In genomic region chr9:130309689-130310455, GRCh38 we compare ENCODE assay signal across 15 cellular contexts. TPM values are rescaled to one million over a fixed set of nuclear protein-coding genes. Genes with fewer than 3 reads are reported as not detected.
DNase-seq lines count a peak whose midpoint lies in the region; ATAC-seq and TF ChIP-seq lines count a peak whose summit lies in the region.
"Had no signal": no experiment of that assay in that cellular context is flagged by ENCODE, and none has a peak within 500 bp of the region (broad histone marks: within the 10 kb centered on the region; RNA-seq: fewer than 3 reads in every experiment).

No MANE protein-coding gene starts in this region.

- no peak overlapping the region for H3K18ac ChIP-seq in neuronal stem cell (ENCODE audit: low read length)

- H2AFZ ChIP-seq in neuronal stem cell (ENCODE audit: low read length) (no peak overlapping the region), GM23248 (no peak overlapping the region)

- H3K79me2 ChIP-seq in GM23248 (ENCODE audit: insufficient read depth), result no peaks in the 10 kb centered on the region

- H3K27me3 ChIP-seq in heart left ventricle, result no peaks in the 10 kb centered on the region
- H3K27me3 ChIP-seq in neuronal stem cell (ENCODE audit: control insufficient read depth in 3 of 3, insufficient read depth in 3 of 3, low read depth in 1 of 3, low read length in 3 of 3), result peaks cover 0 to 3% (median 0%) of the 10 kb centered on the region in 3 experiments
- peaks cover 4% of the 10 kb centered on the region; the same call in 1 of the 2 replicates for H3K27me3 ChIP-seq in GM23248 (replicated peaks; ENCODE audit: insufficient read depth)
- H3K27me3 ChIP-seq: BLaER1 had no signal

- in situ Hi-C loops in GM23248 (cut with MboI), result no loop called here

- WGBS in heart left ventricle, 4 donors, result 94 to 97% (median 95%) methylated on average over 11 to 13 of the region's 13 CpGs
- no CpG with 5 or more reads among the region's 13 CpGs for WGBS in neuronal stem cell (ENCODE audit: extremely low coverage in 2 of 2, insufficient read length in 2 of 2, insufficient replicate concordance in 1 of 2), 2 donors
- 73 to 88% methylated on average over 13 of the region's 13 CpGs for WGBS in GM23248 (ENCODE audit: low coverage in 1 of 2, low lambda C conversion rate in 2 of 2, missing lambda C conversion rate in 2 of 2), 2 experiments

- no peak for TF ChIP-seq POLR2A in heart left ventricle (IDR thresholded peaks at IDR 0.05)

- H3K4me3 Mint-ChIP-seq in stimulated activated naive CD8-positive, alpha-beta T cell treated with anti-CD3 and anti-CD28 coated beads, Interleukin-15, amount 100 ng/mL, for 72 hours, result no peak overlapping the region
- H3K4me3 Mint-ChIP-seq: CD14-positive monocyte; CD8-positive, alpha-beta T cell; H9 had no signal

- H3K4me3 ChIP-seq in heart left ventricle, result no peak overlapping the region
- no peak overlapping the region for H3K4me3 ChIP-seq in neuronal stem cell (ENCODE audit: low read length in 2 of 2)
- H3K4me3 ChIP-seq in GM23248, result no peak overlapping the region
- H3K4me3 ChIP-seq: BLaER1 had no signal

- H3K9me3 Mint-ChIP-seq in stimulated activated naive CD8-positive, alpha-beta T cell treated with anti-CD3 and anti-CD28 coated beads, Interleukin-15, amount 100 ng/mL, for 72 hours, result no peaks in the 10 kb centered on the region
- H3K9me3 Mint-ChIP-seq: CD8-positive, alpha-beta T cell; H9 had no signal

- no peaks in the 10 kb centered on the region for H3K9me2 ChIP-seq in GM23248 (ENCODE audit: insufficient read depth)

- H3K9me3 ChIP-seq in heart left ventricle (no peaks in the 10 kb centered on the region), neuronal stem cell (replicated peaks in 1 of 2; ENCODE audit: control insufficient read depth in 2 of 2, insufficient read depth in 1 of 2, low read depth in 1 of 2, low read length in 2 of 2) (no peaks in the 10 kb centered on the region), GM23248 (ENCODE audit: low read depth) (no peaks in the 10 kb centered on the region)
- H3K9me3 ChIP-seq: BLaER1 had no signal

- ATAC-seq in heart left ventricle (no peak), Right ventricle myocardium superior (ENCODE audit: poor library complexity) (no peak)
- no peak for ATAC-seq in stimulated activated naive CD8-positive, alpha-beta T cell treated with anti-CD3 and anti-CD28 coated beads, Interleukin-15, amount 100 ng/mL, for 72 hours
- ATAC-seq in stimulated activated naive CD8-positive, alpha-beta T cell treated with anti-CD3 and anti-CD28 coated beads, Interleukin-15, Interleukin-2, amounts not matched to agents 100 U/mL and 50 U/mL, for 24 hours, result no peak
- ATAC-seq: CD8-positive, alpha-beta T cell had no signal

- no peaks in the 10 kb centered on the region for H3F3A ChIP-seq in GM23248 (ENCODE audit: insufficient read depth)

- no peak overlapping the region for H2BK120ac ChIP-seq in neuronal stem cell (ENCODE audit: low read depth, low read length)

- no peaks in the 10 kb centered on the region for H3K27me3 Mint-ChIP-seq in stimulated activated naive CD8-positive, alpha-beta T cell treated with anti-CD3 and anti-CD28 coated beads, Interleukin-15, amount 100 ng/mL, for 72 hours

- no peak overlapping the region for H3K9ac ChIP-seq in neuronal stem cell (ENCODE audit: low read depth, low read length, poor library complexity)
- no peak overlapping the region for H3K9ac ChIP-seq in GM23248
- H3K9ac ChIP-seq: BLaER1 had no signal

- no peak overlapping the region for H3K14ac ChIP-seq in neuronal stem cell (ENCODE audit: low read length)

- peaks cover 0 to 19% (median 0%) of the 10 kb centered on the region in 12 donors for H3K4me1 ChIP-seq in heart left ventricle
- H3K4me1 ChIP-seq in neuronal stem cell (ENCODE audit: control insufficient read depth in 2 of 2, insufficient read depth in 1 of 2, low read depth in 1 of 2, low read length in 2 of 2), result no peaks in the 10 kb centered on the region
- no peaks in the 10 kb centered on the region for H3K4me1 ChIP-seq in GM23248 (ENCODE audit: insufficient read depth)

- H3K36me3 ChIP-seq in heart left ventricle, result peaks cover 0 to 13% (median 0%) of the 10 kb centered on the region in 9 donors
- no peaks in the 10 kb centered on the region for H3K36me3 ChIP-seq in neuronal stem cell (replicated peaks in 1 of 2; ENCODE audit: control insufficient read depth in 2 of 2, insufficient read depth in 2 of 2, low read length in 2 of 2)
- no peaks in the 10 kb centered on the region for H3K36me3 ChIP-seq in GM23248 (ENCODE audit: low read depth)
- H3K36me3 ChIP-seq: BLaER1 had no signal

- no peaks in the 10 kb centered on the region for H3K4me1 Mint-ChIP-seq in stimulated activated naive CD8-positive, alpha-beta T cell treated with anti-CD3 and anti-CD28 coated beads, Interleukin-15, amount 100 ng/mL, for 72 hours
- H3K4me1 Mint-ChIP-seq: CD14-positive monocyte had no signal

- no peak overlapping the region for H2BK12ac ChIP-seq in neuronal stem cell (ENCODE audit: low read length)

- H3K4ac ChIP-seq in neuronal stem cell (ENCODE audit: low read length), result no peak overlapping the region

- H4K8ac ChIP-seq in neuronal stem cell (ENCODE audit: low read depth, low read length), result no peak overlapping the region

- H3K23ac ChIP-seq in neuronal stem cell (ENCODE audit: low read depth, low read length, poor library complexity), result no peak overlapping the region

- no peaks in the 10 kb centered on the region for H3K79me1 ChIP-seq in neuronal stem cell (ENCODE audit: low read depth, low read length)

- H3K4me2 ChIP-seq in neuronal stem cell (ENCODE audit: insufficient read depth, low read length, poor library complexity, severe bottlenecking) (no peak overlapping the region), GM23248 (ENCODE audit: unreplicated experiment) (no peak overlapping the region)
- H3K4me2 ChIP-seq: BLaER1 had no signal

- H4K20me1 ChIP-seq in GM23248 (ENCODE audit: insufficient read depth), result no peaks in the 10 kb centered on the region
- H4K20me1 ChIP-seq: BLaER1 had no signal

- DNase-seq in heart left ventricle (peak in 3 of 5 donors; percentile 21 to 36 (median 25)), Right ventricle myocardium superior (no peak), neuronal stem cell (ENCODE audit: low spot score) (no peak), GM23248 (no peak), RKO (ENCODE audit: low spot score) (no peak)
- no peak for DNase-seq in stimulated activated naive CD8-positive, alpha-beta T cell treated with anti-CD3 and anti-CD28 coated beads, Interleukin-15, amount 100 ng/mL, for 72 hours
- no peak for DNase-seq in stimulated activated naive CD8-positive, alpha-beta T cell treated with anti-CD3 and anti-CD28 coated beads, Interleukin-15, Interleukin-2, amounts not matched to agents 100 U/mL and 50 U/mL, for 24 hours
- DNase-seq: 8988T; Calu3; CD8-positive, alpha-beta T cell; DMS79 treated with DMSO at 0.1 percent for 48 hours; GF-D8; H9 had no signal

- TF ChIP-seq CTCF in heart left ventricle (IDR thresholded peaks at IDR 0.05), result no peak

- H2AK5ac ChIP-seq in neuronal stem cell (ENCODE audit: low read depth, low read length), result peak overlapping the region; percentile 25

- H3K27ac ChIP-seq in heart left ventricle (no peak overlapping the region), neuronal stem cell (replicated peaks; ENCODE audit: low read length) (no peak overlapping the region), GM23248 (no peak overlapping the region)
- H3K27ac ChIP-seq: BLaER1 had no signal

- intact Hi-C loops in heart left ventricle (cut with DNase I), result no loop called here
- intact Hi-C loops in Right ventricle myocardium superior (cut with DNase I), result no loop called here

- peak overlapping the region; percentile 67 to 69 for H3K27ac Mint-ChIP-seq in stimulated activated naive CD8-positive, alpha-beta T cell treated with anti-CD3 and anti-CD28 coated beads, Interleukin-15, amount 100 ng/mL, for 72 hours
- H3K27ac Mint-ChIP-seq: CD8-positive, alpha-beta T cell had no signal

- H2BK15ac ChIP-seq in neuronal stem cell (ENCODE audit: low read length), result no peak overlapping the region

- no peak overlapping the region for H2BK5ac ChIP-seq in neuronal stem cell (ENCODE audit: low read length)

- H4K91ac ChIP-seq in neuronal stem cell (ENCODE audit: low read depth, low read length, poor library complexity), result no peak overlapping the region

RNA-seq across cellular contexts. Expression of gene HMCN2, which starts 44.3 kb away (rescaled TPM):
- total RNA-seq in heart left ventricle, result 10 to 100 TPM in 1 of 9 donors, 1 to 10 TPM in 8; 2.3 to 10.4 (median 3.8) TPM
- 1 to 10 TPM; 4.3 to 4.4 TPM for polyA plus RNA-seq in heart left ventricle
- 5.2 TPM for total RNA-seq in Right ventricle myocardium superior
- polyA plus RNA-seq in neuronal stem cell (2013, experiment 1 of 2), result 0.42 TPM
- 0.24 TPM for polyA plus RNA-seq in neuronal stem cell (2013, experiment 2 of 2)
- not detected in 2 replicates for total RNA-seq in GM23248 (2014; rRNA removed; shearing (Covaris generic))
- polyA plus RNA-seq in GM23248 (2016; fragmentation: Nextera tagmentation; extraction: Ambion mirVana), result not detected in 2 replicates
- total RNA-seq: Calu3; CD8-positive, alpha-beta T cell had no signal
- polyA plus RNA-seq: CD14-positive monocyte had no signal

Comparison
In these comparisons a context has a peak if more than half of its experiments do, and no peak if none do; other contexts are left out.
1. DNase-seq: peak in heart left ventricle (3 of 5); none in Right ventricle myocardium superior (single experiment), stimulated activated naive CD8-positive, alpha-beta T cell treated with anti-CD3 and anti-CD28 coated beads, Interleukin-15, amount 100 ng/mL, for 72 hours (0 of 2), stimulated activated naive CD8-positive, alpha-beta T cell treated with anti-CD3 and anti-CD28 coated beads, Interleukin-15, Interleukin-2, amounts not matched to agents 100 U/mL and 50 U/mL, for 24 hours (single experiment), neuronal stem cell (single experiment), GM23248 (single experiment) and RKO (single experiment).